ENCODE assay signal across 2 cellular contexts in genomic region chr7:157281221-157281998, GRCh38.
TF ChIP-seq lines count a peak whose summit lies in the region.

No MANE protein-coding gene starts in this region.

TF ChIP-seq in SK-N-SH, 30 proteins besides CTCF, POLR2A, EP300 and RAD21 (continued from another document):
- TF ChIP-seq, protein P1, sequence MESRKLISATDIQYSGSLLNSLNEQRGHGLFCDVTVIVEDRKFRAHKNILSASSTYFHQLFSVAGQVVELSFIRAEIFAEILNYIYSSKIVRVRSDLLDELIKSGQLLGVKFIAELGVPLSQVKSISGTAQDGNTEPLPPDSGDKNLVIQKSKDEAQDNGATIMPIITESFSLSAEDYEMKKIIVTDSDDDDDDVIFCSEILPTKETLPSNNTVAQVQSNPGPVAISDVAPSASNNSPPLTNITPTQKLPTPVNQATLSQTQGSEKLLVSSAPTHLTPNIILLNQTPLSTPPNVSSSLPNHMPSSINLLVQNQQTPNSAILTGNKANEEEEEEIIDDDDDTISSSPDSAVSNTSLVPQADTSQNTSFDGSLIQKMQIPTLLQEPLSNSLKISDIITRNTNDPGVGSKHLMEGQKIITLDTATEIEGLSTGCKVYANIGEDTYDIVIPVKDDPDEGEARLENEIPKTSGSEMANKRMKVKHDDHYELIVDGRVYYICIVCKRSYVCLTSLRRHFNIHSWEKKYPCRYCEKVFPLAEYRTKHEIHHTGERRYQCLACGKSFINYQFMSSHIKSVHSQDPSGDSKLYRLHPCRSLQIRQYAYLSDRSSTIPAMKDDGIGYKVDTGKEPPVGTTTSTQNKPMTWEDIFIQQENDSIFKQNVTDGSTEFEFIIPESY (IDR thresholded peaks at IDR 0.05; ENCODE audit: borderline replicate concordance, low read depth): no peak
- no peak for TF ChIP-seq RXRA (IDR thresholded peaks at IDR 0.05; ENCODE audit: borderline replicate concordance, low read depth)
- TF ChIP-seq USF2 (IDR thresholded peaks at IDR 0.05; ENCODE audit: borderline replicate concordance, low read depth, low read length): no peak
- no peak for TF ChIP-seq YY1 (IDR thresholded peaks at IDR 0.05; ENCODE audit: low read depth)
TF ChIP-seq in SK-N-SH: peak in this region for 0.

TF ChIP-seq in SK-N-SH treated with all-trans-retinoic acid at 6 μM for 48 hours, 23 proteins besides CTCF, POLR2A, EP300 and RAD21 (continued from another document):
- TF ChIP-seq TSHZ2 (CRISPR knock-in tag; IDR thresholded peaks at IDR 0.05): no peak
